ENCODE assay signal across 18 cellular contexts in genomic region chr2:142944264-142944663, GRCh38.
A peak's percentile ranks its signal among the peaks of the same experiment; 100 is the strongest.
DNase-seq lines count a peak whose midpoint lies in the region; ATAC-seq, FAIRE-seq and TF ChIP-seq lines count a peak whose summit lies in the region.
"Had no signal": no experiment of that assay in that cellular context is flagged by ENCODE, and none has a peak within 500 bp of the region (broad histone marks: within the 10 kb centered on the region; RNA-seq: fewer than 3 reads in every experiment).

No MANE protein-coding gene starts in this region.

- CTCF ChIA-PET in PC-9 (lab: Charles Lee): no interaction called here

- no peak for TF ChIP-seq CTCF in PC-9 (conservative IDR thresholded peaks at IDR 0.05)

- POLR2A ChIA-PET in PC-9 (lab: Charles Lee; ENCODE audit: unreplicated experiment): interaction anchor here (0.5 to 0.8 kb wide), 5 partner anchors 30 to 69 kb away, joined by 3 to 29 read pairs (median 7); no protein-coding TSS in a partner anchor

- H3K9me3 ChIP-seq in PC-9 (ENCODE audit: insufficient read depth, low read depth): peaks cover 20% of the 10 kb centered on the region
- H3K9me3 ChIP-seq: thoracic aorta had no signal

- ATAC-seq in GM21526 (IDR thresholded peaks at IDR 0.05; ENCODE audit: low FRiP score, unreplicated experiment) (no peak), GM21576 (IDR thresholded peaks at IDR 0.05; ENCODE audit: unreplicated experiment) (no peak)
- ATAC-seq: natural killer cell treated with Interleukin-12 subunit alpha and Interleukin-12 subunit beta and Interleukin-15 and Interleukin-18, amount 100 ng/mL, for 72 hours had no signal

- DNase-seq in DMS53 (lab: John Stamatoyannopoulos, UW) (peak; percentile 6), DMS53 treated with DMSO at 0.1 percent for 48 hours (lab: John Stamatoyannopoulos, UW; ENCODE audit: unreplicated experiment) (no peak), PC-9 (peak in 1 of 2 experiments; percentile 90), fibroblast of gingiva (ENCODE audit: low read depth) (peak; percentile 14), urothelium cell line (ENCODE audit: low spot score) (peak; percentile 12), posterior vena cava (ENCODE audit: low spot score) (no peak)
- DNase-seq: activated CD4-positive, alpha-beta T cell treated with anti-CD3 and anti-CD28 coated beads, Interleukin-2, amount 10 ng/mL, durations not matched to agents 24 days and 14 days; activated naive CD8-positive, alpha-beta T cell treated with anti-CD3 and anti-CD28 coated beads for 36 hours; cerebellar nuclear complex; COR-L47; MV-4-11; NCI-H2107 had no signal

- H3K4me3 ChIP-seq in PC-9: no peak overlapping the region
- H3K4me3 ChIP-seq: thoracic aorta had no signal

- H3K9me2 ChIP-seq in PC-9 (ENCODE audit: insufficient read depth): no peaks in the 10 kb centered on the region

- H3F3A ChIP-seq in PC-9 (ENCODE audit: insufficient read depth, low read depth): peaks cover 26% of the 10 kb centered on the region

- BruUV-seq in PC-9 (replicated peaks; lab: Mats Ljungman, UMichigan): no TSS peak

- H3K4me1 ChIP-seq in PC-9 (replicated peaks; ENCODE audit: insufficient read depth): peaks cover 39% of the 10 kb centered on the region

- intact Hi-C loops in PC-9 (cut with micrococcal nuclease; ENCODE audit: unreplicated experiment) (loop anchor here (1.0 kb wide), 1 partner anchor 40 kb away; no protein-coding TSS in a partner anchor), posterior vena cava (cut with DNase I) (no loop called here)

- H3K36me3 ChIP-seq in PC-9 (ENCODE audit: low read depth): no peaks in the 10 kb centered on the region
- H3K36me3 ChIP-seq: thoracic aorta had no signal

- no peaks in the 10 kb centered on the region for H3K27me3 ChIP-seq in PC-9 (ENCODE audit: insufficient read depth, low read depth)

- no peak for FAIRE-seq in urothelium cell line (lab: Jason Lieb, UNC)

- peak overlapping the region; percentile 65 for H3K27ac ChIP-seq in PC-9
- H3K27ac ChIP-seq: 22Rv1, HL-60, thoracic aorta had no signal

- H2AFZ ChIP-seq in PC-9: no peak overlapping the region

- no peaks in the 10 kb centered on the region for H4K20me1 ChIP-seq in PC-9 (ENCODE audit: insufficient read depth)

- H3K79me2 ChIP-seq in PC-9 (ENCODE audit: low read depth): no peaks in the 10 kb centered on the region

- peak overlapping the region; percentile 38 for H3K4me2 ChIP-seq in PC-9

Comparison
In these comparisons a context has a peak if more than half of its experiments do, and no peak if none do; other contexts are left out.
1. DNase-seq: peak in DMS53 (single experiment), fibroblast of gingiva (single experiment) and urothelium cell line (single experiment); none in DMS53 treated with DMSO at 0.1 percent for 48 hours (single experiment) and posterior vena cava (single experiment).